13 cellular contexts compared by ENCODE assay signal in the genomic region with DNA sequence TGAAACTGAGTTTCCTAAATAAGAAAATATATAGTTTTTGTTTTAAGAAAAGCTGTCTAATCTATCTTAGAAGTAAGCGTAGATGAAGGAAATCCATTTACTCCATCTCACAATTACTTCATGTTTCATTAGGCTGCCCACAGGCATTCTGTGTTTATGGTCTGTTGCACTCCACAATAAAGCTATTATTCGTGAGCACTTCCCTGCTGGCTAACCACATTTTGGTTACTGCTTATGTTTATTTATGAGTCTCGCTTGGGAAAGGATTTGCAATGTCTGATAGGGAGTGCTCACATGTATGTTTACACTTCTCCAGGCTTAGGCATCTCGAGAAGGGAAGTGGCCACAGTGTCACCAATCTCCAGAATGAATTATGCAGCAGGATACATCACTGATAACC.
"Had no signal": no experiment of that assay in that cellular context is flagged by ENCODE, and none has a peak within 500 bp of the region (broad histone marks: within the 10 kb centered on the region; RNA-seq: fewer than 3 reads in every experiment).

No MANE protein-coding gene starts in this region.

- H3K27me3 Mint-ChIP-seq: stimulated activated naive B cell treated with anti-CD40 and anti-IgM and Interleukin-4, amounts not matched to agents 10 μg/mL and 1 μg/mL and 100 μg/mL, for 72 hours had no signal

- H3K9me3 ChIP-seq: tibial nerve had no signal

- H3K27ac Mint-ChIP-seq: activated CD4-positive, alpha-beta T cell treated with anti-CD3 and anti-CD28 coated beads, Interleukin-2, amount 10 ng/mL, durations not matched to agents 24 days and 14 days; activated CD8-positive, alpha-beta T cell treated with anti-CD3 and anti-CD28 coated beads, Interleukin-2, amount 10 ng/mL, durations not matched to agents 7 days and 5 days; activated naive CD4-positive, alpha-beta T cell treated with anti-CD3 and anti-CD28 coated beads, Interleukin-2, amount 50 U/mL, for 72 hours; endodermal cell; stimulated activated naive B cell treated with anti-CD40 and anti-IgM and Interleukin-4, amounts not matched to agents 10 μg/mL and 1 μg/mL and 100 μg/mL, for 72 hours; T-helper 1 cell treated with Interleukin-12 subunit alpha and Interleukin-12 subunit beta and Interleukin-4 antibody, amounts not matched to agents 30 μg/mL and 1 μg/mL, for 36 hours had no signal

- H3K4me3 Mint-ChIP-seq: activated CD4-positive, alpha-beta T cell treated with anti-CD3 and anti-CD28 coated beads, Interleukin-2, amount 10 ng/mL, durations not matched to agents 24 days and 14 days; activated CD8-positive, alpha-beta T cell treated with anti-CD3 and anti-CD28 coated beads, Interleukin-2, amount 10 ng/mL, durations not matched to agents 7 days and 5 days; endodermal cell; stimulated activated naive B cell treated with anti-CD40 and anti-IgM and Interleukin-4, amounts not matched to agents 10 μg/mL and 1 μg/mL and 100 μg/mL, for 72 hours; T-helper 1 cell treated with Interleukin-12 subunit alpha and Interleukin-12 subunit beta and Interleukin-4 antibody, amounts not matched to agents 30 μg/mL and 1 μg/mL, for 36 hours had no signal

- H3K36me3 Mint-ChIP-seq: activated naive CD4-positive, alpha-beta T cell treated with anti-CD3 and anti-CD28 coated beads, Interleukin-2, amount 50 U/mL, for 72 hours; stimulated activated naive B cell treated with anti-CD40 and anti-IgM and Interleukin-4, amounts not matched to agents 10 μg/mL and 1 μg/mL and 100 μg/mL, for 72 hours had no signal

- DNase-seq: activated CD4-positive, alpha-beta T cell treated with anti-CD3 and anti-CD28 coated beads, Interleukin-2, amount 10 ng/mL, durations not matched to agents 24 days and 14 days; activated CD4-positive, CD25-positive, alpha-beta regulatory T cell; activated CD8-positive, alpha-beta memory T cell treated with anti-CD3 and anti-CD28 coated beads, Interleukin-2, amount 50 U/mL, for 4 hours; activated CD8-positive, alpha-beta T cell treated with anti-CD3 and anti-CD28 coated beads, Interleukin-2, amount 10 ng/mL, durations not matched to agents 7 days and 5 days; activated gamma-delta T cell; activated T-cell treated with anti-CD3 and anti-CD28 coated beads, Interleukin-2, amount 50 U/mL, for 48 hours; dorsolateral prefrontal cortex; endodermal cell; stimulated activated CD4-positive, alpha-beta T cell treated with anti-CD3 and anti-CD28 coated beads, Interleukin-2, amount 100 ng/mL, for 48 hours; stimulated activated naive B cell treated with anti-CD40 and anti-IgM and Interleukin-4, amounts not matched to agents 10 μg/mL and 1 μg/mL and 100 μg/mL, for 72 hours had no signal

- ATAC-seq: activated CD8-positive, alpha-beta T cell treated with anti-CD3 and anti-CD28 coated beads, Interleukin-2, amount 10 ng/mL, durations not matched to agents 7 days and 5 days; activated naive CD4-positive, alpha-beta T cell treated with anti-CD3 and anti-CD28 coated beads, Interleukin-2, amount 50 U/mL, for 72 hours; stimulated activated naive B cell treated with anti-CD40 and anti-IgM and Interleukin-4, amounts not matched to agents 10 μg/mL and 1 μg/mL and 100 μg/mL, for 72 hours had no signal

- H3K4me1 Mint-ChIP-seq: activated CD4-positive, alpha-beta T cell treated with anti-CD3 and anti-CD28 coated beads, Interleukin-2, amount 10 ng/mL, durations not matched to agents 24 days and 14 days; endodermal cell; stimulated activated naive B cell treated with anti-CD40 and anti-IgM and Interleukin-4, amounts not matched to agents 10 μg/mL and 1 μg/mL and 100 μg/mL, for 72 hours had no signal
